8 cellular contexts compared by ENCODE assay signal in genomic region chr6:24858154-24858801, GRCh38. TPM values are rescaled to one million over a fixed set of nuclear protein-coding genes. Genes with fewer than 3 reads are reported as not detected.
A peak's percentile ranks its signal among the peaks of the same experiment; 100 is the strongest.
DNase-seq lines count a peak whose midpoint lies in the region; ATAC-seq and TF ChIP-seq lines count a peak whose summit lies in the region.

No MANE protein-coding gene starts in this region.

- H3K27ac ChIP-seq in SU-DHL-6 (ENCODE audit: low read depth, low read length) (peak overlapping the region; percentile 93), foreskin keratinocyte (no peak overlapping the region), aorta (ENCODE audit: low read depth in 1 of 2, low read length in 2 of 2) (no peak overlapping the region)

- 89 to 92% methylated on average over 2 of the region's 2 CpGs for WGBS in aorta, 2 donors

- peak; percentile 20 for DNase-seq in activated T-cell treated with anti-CD3 and anti-CD28 coated beads, Interleukin-2, amount 50 U/mL, for 4 hours
- no peak for DNase-seq in activated T-cell treated with anti-CD3 and anti-CD28 coated beads, Interleukin-2, amount 50 U/mL, for 48 hours
- DNase-seq in foreskin keratinocyte (peak in 1 of 2 donors; percentile 61), aorta (no peak), SHP77 treated with DMSO at 0.1 percent for 48 hours (lab: John Stamatoyannopoulos, UW) (no peak), COR-L47 (lab: John Stamatoyannopoulos, UW) (no peak)

- TF ChIP-seq CTCF in SU-DHL-6 (IDR thresholded peaks at IDR 0.05; ENCODE audit: insufficient read depth, low read length, poor library complexity, severe bottlenecking) (no peak), foreskin keratinocyte (conservative IDR thresholded peaks at IDR 0.05) (no peak)

- ATAC-seq in activated T-cell treated with anti-CD3 and anti-CD28 coated beads, Interleukin-2, amount 50 U/mL, for 4 hours = peak; percentile 15 to 16
- peak; percentile 48 for ATAC-seq in HG03095 (IDR thresholded peaks at IDR 0.05; ENCODE audit: unreplicated experiment)
- ATAC-seq in foreskin keratinocyte = peak; percentile 63
- ATAC-seq in aorta (ENCODE audit: low FRiP score) = peak; percentile 24

- no peaks in the 10 kb centered on the region for H3K27me3 Mint-ChIP-seq in activated T-cell treated with anti-CD3 and anti-CD28 coated beads, Interleukin-2, amount 50 U/mL, for 4 hours (ENCODE audit: low read depth)

- H3K4me1 Mint-ChIP-seq in activated T-cell treated with anti-CD3 and anti-CD28 coated beads, Interleukin-2, amount 50 U/mL, for 4 hours (ENCODE audit: low read depth) = peaks cover 82% of the 10 kb centered on the region

- H3K36me3 Mint-ChIP-seq in activated T-cell treated with anti-CD3 and anti-CD28 coated beads, Interleukin-2, amount 50 U/mL, for 4 hours (ENCODE audit: insufficient read depth) = peaks cover 35% of the 10 kb centered on the region

- H3K4me3 Mint-ChIP-seq in activated T-cell treated with anti-CD3 and anti-CD28 coated beads, Interleukin-2, amount 50 U/mL, for 4 hours = peak overlapping the region; percentile 69

- no peak overlapping the region for H2AFZ ChIP-seq in SU-DHL-6 (ENCODE audit: low read depth, low read length, severe bottlenecking)

- peaks cover 6% of the 10 kb centered on the region; the same call in 1 of the 2 replicates for H3K79me2 ChIP-seq in SU-DHL-6 (ENCODE audit: insufficient read depth, low read length)

- peaks cover 68% of the 10 kb centered on the region for H3F3A ChIP-seq in SU-DHL-6 (ENCODE audit: insufficient read depth)

- H3K36me3 ChIP-seq in SU-DHL-6 (ENCODE audit: low read length) = peaks cover 47% of the 10 kb centered on the region
- no peaks in the 10 kb centered on the region for H3K36me3 ChIP-seq in aorta (ENCODE audit: control insufficient read depth in 1 of 2, insufficient read depth in 2 of 2, low read length in 1 of 2)

- H3K9me2 ChIP-seq in SU-DHL-6 (replicated peaks; ENCODE audit: insufficient read depth, low read length) = no peaks in the 10 kb centered on the region

- peak overlapping the region; percentile 51 for H3K9ac ChIP-seq in SU-DHL-6 (ENCODE audit: low read length)

- H3K9me3 Mint-ChIP-seq in activated T-cell treated with anti-CD3 and anti-CD28 coated beads, Interleukin-2, amount 50 U/mL, for 4 hours = no peaks in the 10 kb centered on the region

- H3K9me3 ChIP-seq in SU-DHL-6 (ENCODE audit: insufficient read depth, low read length) (no peaks in the 10 kb centered on the region), aorta (ENCODE audit: control insufficient read depth, low read length) (no peaks in the 10 kb centered on the region)

- peak overlapping the region; percentile 54 for H3K4me2 ChIP-seq in SU-DHL-6 (ENCODE audit: low read depth, low read length, poor library complexity, severe bottlenecking)

- H4K20me1 ChIP-seq in SU-DHL-6 (ENCODE audit: low read depth, low read length) = no peaks in the 10 kb centered on the region

- H3K4me1 ChIP-seq in foreskin keratinocyte (peaks cover 8% of the 10 kb centered on the region), aorta (ENCODE audit: control insufficient read depth in 1 of 2, insufficient read depth in 2 of 2, low read length in 2 of 2) (no peaks in the 10 kb centered on the region)

- intact Hi-C loops in aorta (cut with DNase I) = loop anchor here in 1 of 2 donors (5.0 kb wide), 1 partner anchor 134 kb away; no protein-coding TSS in a partner anchor

- H3K27me3 ChIP-seq in SU-DHL-6 (ENCODE audit: low read length) (no peaks in the 10 kb centered on the region), foreskin keratinocyte (peaks cover 7% of the 10 kb centered on the region), aorta (ENCODE audit: control insufficient read depth in 1 of 2, insufficient read depth in 2 of 2, low read length in 1 of 2) (no peaks in the 10 kb centered on the region)

- H3K4me3 ChIP-seq in SU-DHL-6 (ENCODE audit: insufficient read depth, low read length, poor library complexity, severe bottlenecking) (no peak overlapping the region), aorta (ENCODE audit: low read length in 2 of 2) (no peak overlapping the region)

RNA-seq across cellular contexts. Expression of gene ARMH2, which starts 59.6 kb away (rescaled TPM):
- total RNA-seq in activated T-cell treated with anti-CD3 and anti-CD28 coated beads, Interleukin-2, amount 50 U/mL, for 4 hours = not detected
- total RNA-seq in foreskin keratinocyte (not detected in 2 replicates), aorta (not detected)
- polyA plus RNA-seq in foreskin keratinocyte (not detected in 2 replicates), aorta (not detected)
